ENCODE assay signal across 12 cellular contexts in genomic region chr17:20443632-20444031, GRCh38. TPM values are rescaled to one million over a fixed set of nuclear protein-coding genes. Genes with fewer than 3 reads are reported as not detected.
DNase-seq lines count a peak whose midpoint lies in the region; ATAC-seq, FAIRE-seq and TF ChIP-seq lines count a peak whose summit lies in the region.
"Not testable (repeated sequence)": the region's sequence is repeated elsewhere in the genome, so short reads cannot be mapped to it uniquely, and the experiment has no call there.
"Had no signal": no experiment of that assay in that cellular context is flagged by ENCODE, and none has a peak within 500 bp of the region (broad histone marks: within the 10 kb centered on the region; RNA-seq: fewer than 3 reads in every experiment).

No MANE protein-coding gene starts in this region.

- H2AK5ac ChIP-seq in H1 (ENCODE audit: low read depth, low read length): not testable (repeated sequence)

- H3K9ac ChIP-seq in HCT116 (ENCODE audit: low read length); H1 (replicated peaks in 1 of 4; ENCODE audit: extremely low read depth in 1 of 4, low read depth in 3 of 4, low read length in 3 of 4): not testable (repeated sequence)

- H3K4me3 ChIP-seq in HCT116 (replicated peaks in 1 of 2; ENCODE audit: low read depth in 1 of 2, low read length in 2 of 2); H1 (ENCODE audit: extremely low read depth in 1 of 4, insufficient read depth in 2 of 4, low read depth in 3 of 4, low read length in 4 of 4): not testable (repeated sequence)

- not testable (repeated sequence) for H3K27me3 ChIP-seq in HCT116 (ENCODE audit: insufficient read depth, low read length); H1 (replicated peaks in 1 of 4; ENCODE audit: control insufficient read depth in 3 of 4, extremely low read depth in 1 of 4, insufficient read depth in 3 of 4, low read length in 3 of 4)

- H3K56ac ChIP-seq in H1 (replicated peaks; ENCODE audit: insufficient read length, low read depth, low read length): not testable (repeated sequence)

- FAIRE-seq in GM18507 (lab: Jason Lieb, UNC) (peak; percentile 69), H1 (lab: Jason Lieb, UNC) (peak; percentile 97), urothelium cell line (lab: Jason Lieb, UNC) (peak; percentile 5)

- intact Hi-C loops in HCT116 (cut with micrococcal nuclease): not testable (repeated sequence)

- 0 out of 2 replicates have a peak, but pooled peaks have one; percentile 50 for ATAC-seq in HCT116
- ATAC-seq in SK-N-SH treated with all-trans-retinoic acid at 6 μM for 48 hours: peak; percentile 64; the same call in 2 of the 3 replicates
- ATAC-seq in left lobe of liver: peak; percentile 49

- not testable (repeated sequence) for BruUV-seq in HCT116 (replicated peaks; lab: Mats Ljungman, UMichigan)

- TF ChIP-seq POLR2A in HCT116 (IDR thresholded peaks at IDR 0.05; ENCODE audit: borderline replicate concordance, extremely low read depth, insufficient read depth, insufficient read length); H1 (IDR thresholded peaks at IDR 0.05; ENCODE audit: control extremely low read depth in 1 of 2, low read depth in 2 of 2, low read length in 2 of 2): not testable (repeated sequence)

- not testable (repeated sequence) for TF ChIP-seq EP300 in H1 (IDR thresholded peaks at IDR 0.05; ENCODE audit: borderline replicate concordance in 1 of 2, low read depth in 2 of 2, low read length in 2 of 2)

- not testable (repeated sequence) for H2BK120ac ChIP-seq in H1 (replicated peaks; ENCODE audit: low read depth, low read length)

- H3K4me2 ChIP-seq in HCT116 (ENCODE audit: low read length); H1 (ENCODE audit: insufficient read depth in 1 of 2, low read depth in 2 of 2, low read length in 2 of 2): not testable (repeated sequence)

- H3K23ac ChIP-seq in H1 (ENCODE audit: insufficient read length): not testable (repeated sequence)

- H4K91ac ChIP-seq in H1 (replicated peaks; ENCODE audit: insufficient read length, low read length): not testable (repeated sequence)

- H3K9me3 ChIP-seq in HCT116 (ENCODE audit: control insufficient read depth in 1 of 2, insufficient read depth in 1 of 2, low read depth in 1 of 2, low read length in 2 of 2); H1 (ENCODE audit: insufficient read depth in 2 of 2, low read depth in 1 of 2, low read length in 1 of 2): not testable (repeated sequence)

- H2BK15ac ChIP-seq in H1 (ENCODE audit: low read length): not testable (repeated sequence)

- H2BK12ac ChIP-seq in H1 (ENCODE audit: low read depth, low read length): not testable (repeated sequence)

- TF ChIP-seq RAD21 in HCT116 (IDR thresholded peaks at IDR 0.05; ENCODE audit: low read depth); H1 (IDR thresholded peaks at IDR 0.05 in 1 of 2, conservative IDR thresholded peaks at IDR 0.05 in 1 of 2; ENCODE audit: low read depth in 2 of 2, low read length in 2 of 2): not testable (repeated sequence)

- H2BK5ac ChIP-seq in H1 (ENCODE audit: low read depth, low read length): not testable (repeated sequence)

- not testable (repeated sequence) for H3K4ac ChIP-seq in H1 (replicated peaks; ENCODE audit: insufficient read length, low read depth, low read length)

- POLR2A ChIA-PET in HCT116 (lab: Charles Lee); H1 (lab: Charles Lee; ENCODE audit: partially characterized antibody): not testable (repeated sequence)

- H2AFZ ChIP-seq in HCT116 (ENCODE audit: low read depth, low read length, poor library complexity, severe bottlenecking); H1 (ENCODE audit: low read length): not testable (repeated sequence)

- WGBS in H1 (ENCODE audit: extremely low coverage in 1 of 2, insufficient coverage in 1 of 2, insufficient read length in 1 of 2, insufficient replicate concordance in 2 of 2, low coverage in 1 of 2, low lambda C conversion rate in 2 of 2, missing lambda C conversion rate in 1 of 2), 2 experiments: no CpG with 5 or more reads among the region's 9 CpGs

- not testable (repeated sequence) for H3K18ac ChIP-seq in H1 (ENCODE audit: extremely low read depth, low read length)

- TF ChIP-seq CTCF in HCT116 (IDR thresholded peaks at IDR 0.05 in 2 of 3, conservative IDR thresholded peaks at IDR 0.05 in 1 of 3; ENCODE audit: borderline replicate concordance in 1 of 3, insufficient read depth in 1 of 3, low read depth in 2 of 3, low read length in 2 of 3); H1 (IDR thresholded peaks at IDR 0.05; ENCODE audit: control extremely low read depth in 1 of 3, insufficient read depth in 1 of 3, low read depth in 1 of 3, low read length in 3 of 3): not testable (repeated sequence)

- not testable (repeated sequence) for H4K8ac ChIP-seq in H1 (ENCODE audit: extremely low read depth, insufficient read depth, low read length)

- H3K79me2 ChIP-seq in HCT116 (ENCODE audit: insufficient read depth, low read length); H1 (ENCODE audit: control insufficient read depth in 1 of 2, insufficient read depth in 2 of 2, low read length in 2 of 2): not testable (repeated sequence)

- not testable (repeated sequence) for H4K20me1 ChIP-seq in HCT116 (ENCODE audit: insufficient read depth); H1 (replicated peaks in 1 of 2; ENCODE audit: control insufficient read depth in 1 of 2, insufficient read depth in 2 of 2, low read length in 2 of 2)

- RAD21 ChIA-PET in HCT116 (lab: Charles Lee; ENCODE audit: low non-redundant PET in 1 of 2, low total read pairs in 2 of 2, uncharacterized antibody in 2 of 2, unreplicated experiment in 2 of 2): not testable (repeated sequence)

- not testable (repeated sequence) for H3K4me1 ChIP-seq in HCT116 (ENCODE audit: control insufficient read depth in 1 of 2, insufficient read depth in 2 of 2, low read length in 2 of 2); H1 (replicated peaks in 1 of 4; ENCODE audit: control insufficient read depth in 3 of 4, insufficient read depth in 4 of 4, low read length in 3 of 4)

- not testable (repeated sequence) for H3K79me1 ChIP-seq in H1 (ENCODE audit: low read depth, low read length)

- DNase-seq in GM18507 (ENCODE audit: extremely low spot score, insufficient read length, low read depth); HCT116 (ENCODE audit: low read depth, low spot score); H1 (ENCODE audit: low read depth in 1 of 2, low spot score in 2 of 2); left lobe of liver (ENCODE audit: low spot score); urothelium cell line (ENCODE audit: low spot score): not testable (repeated sequence)

- not testable (repeated sequence) for H3K36me3 ChIP-seq in HCT116 (ENCODE audit: control insufficient read depth in 1 of 2, insufficient read depth in 2 of 2, low read length in 2 of 2); H1 (ENCODE audit: control insufficient read depth in 2 of 4, insufficient read depth in 4 of 4, low read length in 3 of 4)

- not testable (repeated sequence) for H3K9me2 ChIP-seq in HCT116 (ENCODE audit: insufficient read depth)

- H3K23me2 ChIP-seq in H1 (ENCODE audit: low read depth, low read length): not testable (repeated sequence)

- H3K27ac ChIP-seq in HCT116 (ENCODE audit: low read depth, low read length); H1 (ENCODE audit: low read depth, low read length): not testable (repeated sequence)

- H2BK20ac ChIP-seq in H1 (ENCODE audit: low read length): not testable (repeated sequence)

- not testable (repeated sequence) for H4K5ac ChIP-seq in H1 (ENCODE audit: insufficient read length, low read depth, low read length)

- H3K14ac ChIP-seq in H1 (ENCODE audit: insufficient read length): not testable (repeated sequence)

- CTCF ChIA-PET in HCT116 (lab: Charles Lee); H1 (lab: Charles Lee; ENCODE audit: partially characterized antibody): not testable (repeated sequence)

RNA-seq across cellular contexts. Expression of gene LGALS9B, which starts 23.7 kb away (rescaled TPM):
- total RNA-seq in HCT116 (2021; ENCODE audit: unreplicated experiment): 0.20 TPM
- polyA plus RNA-seq in HCT116 (2012): 0.04 TPM in 1 of 2 replicates, not detected in the other
- total RNA-seq in H1 (2021; fragmentation: NEBNext Ultra II Directional; extraction: Animal tissue kit (Norgen Biotek cat#: 25700)): not detected in 2 replicates
- not detected in 2 replicates for polyA plus RNA-seq in H1 (2011; rRNA removed)
- not detected for polyA plus RNA-seq in H1 (2011; cell fraction: cytosol; rRNA removed)
- not detected for polyA plus RNA-seq in H1 (2011; cell fraction: nucleus; rRNA removed)
- not detected in 4 replicates for polyA plus RNA-seq in H1 (2012, experiment 1 of 2)
- not detected for polyA plus RNA-seq in H1 (2012, experiment 2 of 2)
- polyA plus RNA-seq in H1 (2013, experiment 1 of 2): not detected
- not detected for polyA plus RNA-seq in H1 (2013, experiment 2 of 2)
- not detected in 2 replicates for polyA minus RNA-seq in H1 (2011; rRNA and poly(A)+ RNA removed)
- not detected for polyA minus RNA-seq in H1 (2011; cell fraction: cytosol; rRNA and poly(A)+ RNA removed)
- polyA minus RNA-seq in H1 (2011; cell fraction: nucleus; rRNA and poly(A)+ RNA removed): not detected
- total RNA-seq in left lobe of liver: not detected
- total RNA-seq: A673; CD4-positive, alpha-beta memory T cell; Daoy; G401; H4 had no signal
- polyA plus RNA-seq: BJ; CD4-positive, alpha-beta memory T cell had no signal
